7 cellular contexts compared by ENCODE assay signal in the genomic region with DNA sequence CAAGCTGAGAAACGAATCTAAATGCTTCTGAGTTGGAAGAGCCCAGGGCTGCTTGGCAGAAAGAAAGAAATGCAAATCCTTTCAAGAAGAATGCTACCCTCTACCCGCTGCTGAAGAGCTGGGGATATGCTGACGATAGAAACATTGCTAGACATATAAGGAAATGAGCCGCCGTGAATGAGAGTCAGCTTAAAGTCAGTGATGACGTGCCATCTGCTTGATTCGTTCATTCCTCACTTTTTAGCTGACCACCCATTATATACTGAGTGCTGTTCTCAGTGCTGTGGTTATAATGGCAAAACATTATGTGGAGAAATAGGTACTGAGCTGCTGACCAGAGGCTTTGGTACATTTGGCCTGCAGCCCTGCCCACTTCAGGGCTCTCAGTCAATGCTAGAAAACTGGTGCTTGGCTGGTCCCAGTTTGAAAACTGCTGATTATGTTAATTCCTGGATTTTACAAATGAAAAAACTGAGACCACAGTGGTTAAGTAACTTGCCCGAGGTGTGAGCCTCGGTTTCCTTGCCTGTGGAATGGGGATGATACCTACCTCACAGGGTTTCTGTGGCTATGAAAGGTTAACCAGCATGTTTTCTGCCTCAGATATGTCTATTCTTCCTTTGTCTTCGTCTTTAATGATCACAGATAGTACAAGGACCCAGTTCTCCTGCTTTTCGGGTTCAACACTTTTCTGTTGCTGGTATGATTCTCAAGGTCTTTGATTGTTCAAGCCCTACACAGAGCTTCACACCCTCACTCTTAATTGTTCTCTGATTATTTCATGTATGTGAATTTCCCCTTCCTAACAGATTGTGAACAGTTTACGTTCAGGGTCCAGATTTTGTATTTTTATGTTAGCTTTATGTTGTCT. TPM values are rescaled to one million over a fixed set of nuclear protein-coding genes. Genes with fewer than 3 reads are reported as not detected.
DNase-seq lines count a peak whose midpoint lies in the region; ATAC-seq and TF ChIP-seq lines count a peak whose summit lies in the region.

No MANE protein-coding gene starts in this region.

- TF ChIP-seq CTCF in spleen (IDR thresholded peaks at IDR 0.05 in 8 of 11, conservative IDR thresholded peaks at IDR 0.05 in 3 of 11) = no peak
- TF ChIP-seq CTCF in adrenal gland (IDR thresholded peaks at IDR 0.05) = no peak

- no peaks in the 10 kb centered on the region for H3K27me3 Mint-ChIP-seq in activated CD8-positive, alpha-beta T cell treated with anti-CD3 and anti-CD28 coated beads, Interleukin-2, amount 10 ng/mL, durations not matched to agents 7 days and 5 days (ENCODE audit: low read depth)

- peak; percentile 48 for ATAC-seq in activated CD8-positive, alpha-beta T cell treated with anti-CD3 and anti-CD28 coated beads, Interleukin-2, amount 10 ng/mL, durations not matched to agents 7 days and 5 days
- peak; percentile 51 to 66 for ATAC-seq in right cardiac atrium
- ATAC-seq in GM21447 (IDR thresholded peaks at IDR 0.05; ENCODE audit: unreplicated experiment) = no peak

- no peak for DNase-seq in activated CD8-positive, alpha-beta T cell treated with anti-CD3 and anti-CD28 coated beads, Interleukin-2, amount 10 ng/mL, durations not matched to agents 7 days and 5 days
- peak in 1 of 3 donors; percentile 20 for DNase-seq in right cardiac atrium
- DNase-seq in spleen = no peak
- no peak for DNase-seq in adrenal gland
- no peak for DNase-seq in stimulated activated CD4-positive, alpha-beta T cell treated with anti-CD3 and anti-CD28 coated beads, Interleukin-4, amount 100 ng/mL, for 4 hours

- POLR2A ChIA-PET in activated CD8-positive, alpha-beta T cell treated with anti-CD3 and anti-CD28 coated beads, Interleukin-2, amount 10 ng/mL, durations not matched to agents 7 days and 5 days (lab: Charles Lee) = interaction anchor here (0.6 to 1.1 kb wide), 3 partner anchors 22 to 585 kb away, joined by 3 read pairs; no protein-coding TSS in a partner anchor

- peaks cover 43% of the 10 kb centered on the region for H3K4me1 Mint-ChIP-seq in activated CD8-positive, alpha-beta T cell treated with anti-CD3 and anti-CD28 coated beads, Interleukin-2, amount 10 ng/mL, durations not matched to agents 7 days and 5 days (ENCODE audit: low read depth)

- CTCF ChIA-PET in activated CD8-positive, alpha-beta T cell treated with anti-CD3 and anti-CD28 coated beads, Interleukin-2, amount 10 ng/mL, durations not matched to agents 7 days and 5 days (lab: Charles Lee) = interaction anchor here (1.0 to 3.2 kb wide), 3 partner anchors 14 to 70 kb away, joined by 3 to 16 read pairs (median 8); no protein-coding TSS in a partner anchor

- H3K9me3 ChIP-seq in HUES48 (ENCODE audit: control insufficient read depth, insufficient read depth, low read length) (no peaks in the 10 kb centered on the region), right cardiac atrium (ENCODE audit: control insufficient read depth, low read length) (no peaks in the 10 kb centered on the region), spleen (no peaks in the 10 kb centered on the region), adrenal gland (replicated peaks in 1 of 3) (no peaks in the 10 kb centered on the region)

- no peaks in the 10 kb centered on the region for H3K9me3 Mint-ChIP-seq in activated CD8-positive, alpha-beta T cell treated with anti-CD3 and anti-CD28 coated beads, Interleukin-2, amount 10 ng/mL, durations not matched to agents 7 days and 5 days (ENCODE audit: insufficient read depth)

- H3K4me3 ChIP-seq in HUES48 (ENCODE audit: low read depth, low read length) (0 out of 2 replicates have a peak overlapping the region, but pooled peaks have one; percentile 15), right cardiac atrium (ENCODE audit: low read length) (no peak overlapping the region), spleen (no peak overlapping the region), adrenal gland (no peak overlapping the region)

- peak overlapping the region; percentile 47 for H3K9ac ChIP-seq in HUES48 (ENCODE audit: low read depth, low read length)

- WGBS in right cardiac atrium = 56% methylated on average over 12 of the region's 12 CpGs
- WGBS in spleen, 5 donors = 77 to 81% (median 80%) methylated on average over 12 of the region's 12 CpGs
- 88 to 93% (median 90%) methylated on average over 12 of the region's 12 CpGs for WGBS in adrenal gland, 4 donors

- peak overlapping the region; percentile 44 for H3K27ac Mint-ChIP-seq in activated CD8-positive, alpha-beta T cell treated with anti-CD3 and anti-CD28 coated beads, Interleukin-2, amount 10 ng/mL, durations not matched to agents 7 days and 5 days

- H3K4me1 ChIP-seq in HUES48 (ENCODE audit: control insufficient read depth, insufficient read depth, low read length) (peaks cover 33% of the 10 kb centered on the region), right cardiac atrium (ENCODE audit: control insufficient read depth, insufficient read depth, low read length) (peaks cover 9% of the 10 kb centered on the region), spleen (peaks cover 11 to 52% (median 31%) of the 10 kb centered on the region in 6 donors), adrenal gland (replicated peaks in 1 of 2) (peaks cover 0 to 14% of the 10 kb centered on the region in 2 donors)

- no peaks in the 10 kb centered on the region for H3K36me3 ChIP-seq in HUES48 (ENCODE audit: control insufficient read depth, insufficient read depth, low read length)
- H3K36me3 ChIP-seq in spleen = peaks cover 0 to 3% (median 0%) of the 10 kb centered on the region in 6 donors
- no peaks in the 10 kb centered on the region for H3K36me3 ChIP-seq in adrenal gland (replicated peaks in 1 of 2)

- H3K36me3 Mint-ChIP-seq in activated CD8-positive, alpha-beta T cell treated with anti-CD3 and anti-CD28 coated beads, Interleukin-2, amount 10 ng/mL, durations not matched to agents 7 days and 5 days (ENCODE audit: low read depth) = peaks cover 7% of the 10 kb centered on the region

- H3K27me3 ChIP-seq in HUES48 (ENCODE audit: control insufficient read depth, insufficient read depth, low read length) (no peaks in the 10 kb centered on the region), right cardiac atrium (ENCODE audit: control insufficient read depth, insufficient read depth) (no peaks in the 10 kb centered on the region), spleen (replicated peaks in 1 of 7) (no peaks in the 10 kb centered on the region), adrenal gland (no peaks in the 10 kb centered on the region)

- intact Hi-C loops in right cardiac atrium (cut with DNase I) (no loop called here), spleen (cut with DNase I; ENCODE audit: low total_unique reads) (no loop called here), adrenal gland (cut with DNase I) (no loop called here)

- H3K27ac ChIP-seq in HUES48 (ENCODE audit: low read depth, low read length) (peak overlapping the region; percentile 87), right cardiac atrium (ENCODE audit: low read length) (peak overlapping the region; percentile 43), spleen (peak overlapping the region in 7 of 8 donors; percentile 38 to 69 (median 54)), adrenal gland (no peak overlapping the region)

- H3K4me3 Mint-ChIP-seq in activated CD8-positive, alpha-beta T cell treated with anti-CD3 and anti-CD28 coated beads, Interleukin-2, amount 10 ng/mL, durations not matched to agents 7 days and 5 days = no peak overlapping the region

- TF ChIP-seq POLR2A in spleen (IDR thresholded peaks at IDR 0.05) (no peak), adrenal gland (IDR thresholded peaks at IDR 0.05) (no peak)

RNA-seq across cellular contexts. Expression of gene TULP4, which starts 27.7 kb away (rescaled TPM):
- total RNA-seq in activated CD8-positive, alpha-beta T cell treated with anti-CD3 and anti-CD28 coated beads, Interleukin-2, amount 10 ng/mL, durations not matched to agents 7 days and 5 days = 10 to 100 TPM; 29.6 to 33.9 TPM
- total RNA-seq in right cardiac atrium (100 to 1,000 TPM; 166 to 228 (median 174) TPM), spleen (100 to 1,000 TPM in 2 of 7 donors, 10 to 100 TPM in 5; 72.0 to 143 (median 79.0) TPM), adrenal gland (10 to 100 TPM; 22.5 to 89.6 (median 63.1) TPM)
- polyA plus RNA-seq in right cardiac atrium (14.7 TPM), spleen (1 to 10 TPM; 1.8 to 6.9 (median 2.1) TPM), adrenal gland (1 to 10 TPM; 1.9 to 9.0 (median 7.9) TPM)

Comparison
In these comparisons a context has a peak if more than half of its experiments do, and no peak if none do; other contexts are left out.
1. H3K27ac ChIP-seq: peak in HUES48 (single experiment), right cardiac atrium (single experiment) and spleen (7 of 8); none in adrenal gland (0 of 5).